8 cellular contexts compared by ENCODE assay signal in the genomic region with DNA sequence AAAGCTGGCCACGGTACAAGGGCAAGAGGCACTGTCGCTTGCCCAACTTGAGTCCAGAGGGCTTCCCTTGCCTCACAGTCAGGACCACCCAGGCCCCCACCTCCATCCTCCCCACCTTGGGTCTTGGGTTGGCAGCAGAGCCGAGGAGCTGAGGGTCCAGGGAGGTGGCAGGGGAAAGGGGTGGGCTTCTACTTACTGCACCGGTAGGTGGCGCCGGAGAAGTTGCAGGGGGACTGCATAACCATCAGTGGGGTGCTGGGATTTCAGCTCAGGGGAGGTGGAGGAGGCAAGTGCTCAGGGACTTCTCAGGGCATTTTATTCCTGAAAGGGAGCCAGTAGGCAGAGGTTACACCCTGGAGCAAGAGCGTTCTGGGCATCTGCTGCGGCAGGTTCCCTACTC. TPM values are rescaled to one million over a fixed set of nuclear protein-coding genes. Genes with fewer than 3 reads are reported as not detected.
DNase-seq lines count a peak whose midpoint lies in the region; ATAC-seq and TF ChIP-seq lines count a peak whose summit lies in the region.

No MANE protein-coding gene starts in this region.

- H3K4me1 ChIP-seq in ovary (ENCODE audit: insufficient read depth) (peaks cover 6% of the 10 kb centered on the region), colonic mucosa (no peaks in the 10 kb centered on the region)

- no peak for TF ChIP-seq EP300 in ovary (IDR thresholded peaks at IDR 0.05)

- H3K36me3 ChIP-seq in ovary (no peaks in the 10 kb centered on the region), colonic mucosa (no peaks in the 10 kb centered on the region)

- no peak overlapping the region for H3K9ac ChIP-seq in colonic mucosa (ENCODE audit: low read depth in 2 of 2, low read length in 2 of 2)

- H3K9me3 Mint-ChIP-seq in activated CD4-positive, alpha-beta T cell treated with anti-CD3 and anti-CD28 coated beads for 36 hours (ENCODE audit: low read depth): no peaks in the 10 kb centered on the region
- H3K9me3 Mint-ChIP-seq in activated B cell treated with CpG ODN at 0.5 μM for 24 hours: no peaks in the 10 kb centered on the region

- H3K36me3 Mint-ChIP-seq in activated CD4-positive, alpha-beta T cell treated with anti-CD3 and anti-CD28 coated beads for 36 hours (ENCODE audit: low read depth): no peaks in the 10 kb centered on the region
- H3K36me3 Mint-ChIP-seq in activated B cell treated with CpG ODN at 0.5 μM for 24 hours (ENCODE audit: low read depth): no peaks in the 10 kb centered on the region

- H3K9me3 ChIP-seq in ovary (no peaks in the 10 kb centered on the region), colonic mucosa (no peaks in the 10 kb centered on the region)

- WGBS in ovary, 3 donors: 50 to 57% (median 55%) methylated on average over 8 of the region's 8 CpGs

- peak; percentile 59 for DNase-seq in activated CD4-positive, alpha-beta T cell treated with anti-CD3 and anti-CD28 coated beads for 36 hours
- DNase-seq in activated CD4-positive, alpha-beta T cell treated with anti-CD3 and anti-CD28 coated beads for 1 hour: no peak
- DNase-seq in activated B cell treated with CpG ODN at 0.5 μM for 24 hours (peak; percentile 22), erythroblast (lab: John Stamatoyannopoulos, UW) (peak; percentile 26 to 38), ovary (peak; percentile 37 to 64 (median 53)), colonic mucosa (no peak), NCI-H2196 (lab: John Stamatoyannopoulos, UW; ENCODE audit: unreplicated experiment) (no peak), AG08395 (ENCODE audit: low spot score) (no peak)

- TF ChIP-seq POLR2A in erythroblast (IDR thresholded peaks at IDR 0.05; ENCODE audit: low read length) (no peak), ovary (IDR thresholded peaks at IDR 0.05) (no peak)

- TF ChIP-seq CTCF in activated B cell treated with CpG ODN at 0.5 μM for 24 hours (IDR thresholded peaks at IDR 0.05): no peak
- peak in 2 of 3 donors; percentile 11 to 15 for TF ChIP-seq CTCF in ovary (IDR thresholded peaks at IDR 0.05)
- TF ChIP-seq CTCF in colonic mucosa (IDR thresholded peaks at IDR 0.05): no peak

- H3K4me3 Mint-ChIP-seq in activated CD4-positive, alpha-beta T cell treated with anti-CD3 and anti-CD28 coated beads for 36 hours: no peak overlapping the region
- no peak overlapping the region for H3K4me3 Mint-ChIP-seq in activated B cell treated with CpG ODN at 0.5 μM for 24 hours

- POLR2A ChIA-PET in activated CD4-positive, alpha-beta T cell treated with anti-CD3 and anti-CD28 coated beads for 36 hours (lab: Charles Lee): no interaction called here
- POLR2A ChIA-PET in activated B cell treated with CpG ODN at 0.5 μM for 24 hours (lab: Charles Lee): no interaction called here

- CTCF ChIA-PET in activated CD4-positive, alpha-beta T cell treated with anti-CD3 and anti-CD28 coated beads for 36 hours (lab: Charles Lee): interaction anchor here (0.5 to 2.4 kb wide), 9 partner anchors 24 to 212 kb away, joined by 3 to 5 read pairs (median 3); partner anchors contain the start of gene TRIM62
- CTCF ChIA-PET in activated B cell treated with CpG ODN at 0.5 μM for 24 hours (lab: Charles Lee): interaction anchor here (1.0 to 1.3 kb wide), 4 partner anchors 14 to 332 kb away, joined by 3 to 6 read pairs (median 3); no protein-coding TSS in a partner anchor

- H3K4me3 ChIP-seq in ovary (no peak overlapping the region), colonic mucosa (no peak overlapping the region)

- peak; percentile 33 for ATAC-seq in activated CD4-positive, alpha-beta T cell treated with anti-CD3 and anti-CD28 coated beads for 36 hours
- peak; percentile 62 for ATAC-seq in activated B cell treated with CpG ODN at 0.5 μM for 24 hours (ENCODE audit: low read depth)

- H3K27me3 ChIP-seq in ovary (no peaks in the 10 kb centered on the region), colonic mucosa (no peaks in the 10 kb centered on the region)

- no peaks in the 10 kb centered on the region for H3K27me3 Mint-ChIP-seq in activated CD4-positive, alpha-beta T cell treated with anti-CD3 and anti-CD28 coated beads for 36 hours
- no peaks in the 10 kb centered on the region for H3K27me3 Mint-ChIP-seq in activated B cell treated with CpG ODN at 0.5 μM for 24 hours

- H3K4me1 Mint-ChIP-seq in activated CD4-positive, alpha-beta T cell treated with anti-CD3 and anti-CD28 coated beads for 36 hours: peaks cover 4% of the 10 kb centered on the region
- H3K4me1 Mint-ChIP-seq in activated B cell treated with CpG ODN at 0.5 μM for 24 hours: peaks cover 2% of the 10 kb centered on the region

- intact Hi-C loops in activated CD4-positive, alpha-beta T cell treated with anti-CD3 and anti-CD28 coated beads for 36 hours (cut with DNase I, micrococcal nuclease): loop anchor here in 1 of 2 experiments (2.0 kb wide), 1 partner anchor 19 kb away; no protein-coding TSS in a partner anchor
- intact Hi-C loops in activated B cell treated with CpG ODN at 0.5 μM for 24 hours (cut with micrococcal nuclease) (loop anchor here (5.0 kb wide), 1 partner anchor 160 kb away; no protein-coding TSS in a partner anchor), ovary (cut with DNase I) (no loop called here), colonic mucosa (cut with DNase I) (no loop called here)

- H3K27ac Mint-ChIP-seq in activated CD4-positive, alpha-beta T cell treated with anti-CD3 and anti-CD28 coated beads for 36 hours: no peak overlapping the region
- H3K27ac Mint-ChIP-seq in activated B cell treated with CpG ODN at 0.5 μM for 24 hours: no peak overlapping the region

- H3K27ac ChIP-seq in ovary (no peak overlapping the region), colonic mucosa (no peak overlapping the region)

RNA-seq across cellular contexts. Expression of gene TRIM62, which starts 44.0 kb away (rescaled TPM):
- total RNA-seq in activated CD4-positive, alpha-beta T cell treated with anti-CD3 and anti-CD28 coated beads for 36 hours: 1 to 10 TPM; 3.6 to 3.7 TPM
- total RNA-seq in activated B cell treated with CpG ODN at 0.5 μM for 24 hours: 10.1 and 10.9 TPM in 2 replicates
- total RNA-seq in ovary: 10 to 100 TPM in 1 of 7 donors, 1 to 10 TPM in 6; 3.3 to 11.4 (median 7.0) TPM
- 1 to 10 TPM; 4.3 to 4.6 TPM for polyA plus RNA-seq in ovary
- 1 to 10 TPM; 4.9 to 6.2 TPM for total RNA-seq in colonic mucosa

RNA-seq across cellular contexts. Expression of gene AZIN2, which starts 56.8 kb away (rescaled TPM):
- total RNA-seq in activated CD4-positive, alpha-beta T cell treated with anti-CD3 and anti-CD28 coated beads for 36 hours: 1 to 10 TPM in 1 of 2 experiments, under 1 TPM in 1; 0.98 to 2.1 TPM
- total RNA-seq in activated B cell treated with CpG ODN at 0.5 μM for 24 hours (0.82 and 0.93 TPM in 2 replicates), ovary (10 to 100 TPM in 3 of 7 donors, 1 to 10 TPM in 4; 7.6 to 15.7 (median 9.5) TPM), colonic mucosa (10 to 100 TPM; 10.2 to 21.4 TPM)
- polyA plus RNA-seq in ovary: 1 to 10 TPM; 4.1 to 9.4 TPM

Comparison
In these comparisons a context has a peak if more than half of its experiments do, and no peak if none do; other contexts are left out.
1. DNase-seq: peak in activated CD4-positive, alpha-beta T cell treated with anti-CD3 and anti-CD28 coated beads for 36 hours (single experiment), activated B cell treated with CpG ODN at 0.5 μM for 24 hours (single experiment), erythroblast (2 of 2) and ovary (5 of 5); none in activated CD4-positive, alpha-beta T cell treated with anti-CD3 and anti-CD28 coated beads for 1 hour (single experiment), colonic mucosa (single experiment), NCI-H2196 (single experiment) and AG08395 (single experiment).
2. CTCF ChIP-seq: peak in ovary (2 of 3); none in activated B cell treated with CpG ODN at 0.5 μM for 24 hours (single experiment) and colonic mucosa (single experiment).